ENCODE assay signal across 1 cellular context in the genomic region with DNA sequence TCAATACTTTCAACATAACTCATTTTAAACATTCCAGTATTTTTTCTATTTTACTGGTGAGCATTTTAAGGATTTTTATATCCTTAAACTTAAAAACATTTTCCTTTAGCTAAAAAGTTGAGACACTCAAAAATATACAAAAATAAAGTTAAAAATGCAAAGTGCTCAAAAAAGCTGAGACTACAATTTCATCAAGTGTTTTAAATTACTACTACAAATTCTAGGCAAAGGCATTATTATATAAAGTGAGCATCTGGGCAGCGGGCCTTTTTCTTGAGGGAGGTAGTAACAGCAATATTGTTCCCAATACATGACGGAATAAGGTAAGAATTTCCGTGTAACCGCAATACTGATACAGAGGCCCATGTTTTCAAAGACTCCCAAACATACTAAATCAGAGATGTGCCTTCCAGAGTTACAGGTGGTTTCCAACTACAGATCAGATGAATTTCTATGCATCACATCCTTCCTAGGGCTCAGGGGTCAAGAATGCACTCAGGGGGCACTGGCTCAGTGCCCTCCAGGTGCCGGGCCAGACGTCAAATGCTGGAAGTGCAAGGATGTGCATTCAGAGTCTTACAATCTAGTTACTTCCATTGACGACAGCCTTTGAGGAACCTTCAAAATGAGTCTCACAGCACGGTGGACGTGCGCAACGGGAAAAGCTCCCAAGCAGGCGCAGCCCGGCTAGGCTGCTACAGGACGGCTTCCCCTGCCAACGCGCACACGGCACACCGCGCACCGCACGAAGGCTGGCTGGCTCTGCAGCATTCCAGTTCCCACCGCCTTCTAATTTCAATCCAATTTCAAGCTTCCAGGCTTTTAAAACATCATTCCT.
TF ChIP-seq lines count a peak whose summit lies in the region.

No MANE protein-coding gene starts in this region.

TF ChIP-seq in IMR-90, 13 proteins besides CTCF, POLR2A, EP300 and RAD21:
- TF ChIP-seq CHD1 (IDR thresholded peaks at IDR 0.05; ENCODE audit: low read depth, low read length), result 0 out of 2 replicates have a peak, but pooled peaks have one; percentile 94
- TF ChIP-seq ELK1 (IDR thresholded peaks at IDR 0.05; ENCODE audit: borderline replicate concordance, low read depth, low read length), result no peak
